In genomic region chr1:215119071-215119470, GRCh38 we compare ENCODE assay signal across 30 cellular contexts. TPM values are rescaled to one million over a fixed set of nuclear protein-coding genes. Genes with fewer than 3 reads are reported as not detected.
"Had no signal": no experiment of that assay in that cellular context is flagged by ENCODE, and none has a peak within 500 bp of the region (broad histone marks: within the 10 kb centered on the region; RNA-seq: fewer than 3 reads in every experiment).

No MANE protein-coding gene starts in this region.

- H3K27ac ChIP-seq: left lung, lower lobe of right lung, ovary, right atrium auricular region, right lobe of liver, testis, thyroid gland, transverse colon, upper lobe of left lung, vagina had no signal

- H3K4me1 ChIP-seq: left lung, lower lobe of right lung, right atrium auricular region, right lobe of liver, testis, transverse colon, vagina had no signal

- H3K27ac Mint-ChIP-seq: immature natural killer cell; memory B cell; naive thymus-derived CD4-positive, alpha-beta T cell; natural killer cell treated with Interleukin-12 subunit alpha and Interleukin-12 subunit beta and Interleukin-15 and Interleukin-18, amount 100 ng/mL, for 72 hours; progenitor cell of endocrine pancreas; stimulated activated memory B cell treated with anti-CD40 and anti-IgM and Interleukin-4, amounts not matched to agents 10 μg/mL and 1 μg/mL and 100 μg/mL, for 72 hours; stimulated activated naive CD8-positive, alpha-beta T cell treated with anti-CD3 and anti-CD28 coated beads, Interleukin-15, amount 100 ng/mL, for 72 hours had no signal

- H3K4me2 ChIP-seq: smooth muscle cell had no signal

- H3K4me1 Mint-ChIP-seq: immature natural killer cell; memory B cell; naive thymus-derived CD4-positive, alpha-beta T cell; stimulated activated memory B cell treated with anti-CD40 and anti-IgM and Interleukin-4, amounts not matched to agents 10 μg/mL and 1 μg/mL and 100 μg/mL, for 72 hours; stimulated activated naive CD8-positive, alpha-beta T cell treated with anti-CD3 and anti-CD28 coated beads, Interleukin-15, amount 100 ng/mL, for 72 hours had no signal

- H3K36me3 ChIP-seq: left lung, lower lobe of right lung, ovary, right atrium auricular region, right lobe of liver, thyroid gland, transverse colon, upper lobe of left lung, vagina had no signal

- H3K27me3 Mint-ChIP-seq: memory B cell; natural killer cell treated with Interleukin-12 subunit alpha and Interleukin-12 subunit beta and Interleukin-15 and Interleukin-18, amount 100 ng/mL, for 72 hours; progenitor cell of endocrine pancreas; stimulated activated memory B cell treated with anti-CD40 and anti-IgM and Interleukin-4, amounts not matched to agents 10 μg/mL and 1 μg/mL and 100 μg/mL, for 72 hours; stimulated activated naive CD8-positive, alpha-beta T cell treated with anti-CD3 and anti-CD28 coated beads, Interleukin-15, amount 100 ng/mL, for 72 hours had no signal

- H3K9me3 Mint-ChIP-seq: memory B cell; naive thymus-derived CD4-positive, alpha-beta T cell; stimulated activated memory B cell treated with anti-CD40 and anti-IgM and Interleukin-4, amounts not matched to agents 10 μg/mL and 1 μg/mL and 100 μg/mL, for 72 hours; stimulated activated naive CD8-positive, alpha-beta T cell treated with anti-CD3 and anti-CD28 coated beads, Interleukin-15, amount 100 ng/mL, for 72 hours had no signal

- H3K4me3 Mint-ChIP-seq: immature natural killer cell; memory B cell; naive thymus-derived CD4-positive, alpha-beta T cell; natural killer cell treated with Interleukin-12 subunit alpha and Interleukin-12 subunit beta and Interleukin-15 and Interleukin-18, amount 100 ng/mL, for 72 hours; stimulated activated memory B cell treated with anti-CD40 and anti-IgM and Interleukin-4, amounts not matched to agents 10 μg/mL and 1 μg/mL and 100 μg/mL, for 72 hours; stimulated activated naive CD8-positive, alpha-beta T cell treated with anti-CD3 and anti-CD28 coated beads, Interleukin-15, amount 100 ng/mL, for 72 hours had no signal

- H3K36me3 Mint-ChIP-seq: immature natural killer cell; memory B cell; naive thymus-derived CD4-positive, alpha-beta T cell; natural killer cell treated with Interleukin-12 subunit alpha and Interleukin-12 subunit beta and Interleukin-15 and Interleukin-18, amount 100 ng/mL, for 72 hours; stimulated activated memory B cell treated with anti-CD40 and anti-IgM and Interleukin-4, amounts not matched to agents 10 μg/mL and 1 μg/mL and 100 μg/mL, for 72 hours had no signal

- DNase-seq: hypothalamus; immature natural killer cell; kidney; left colon; left lung; lower lobe of right lung; midbrain; mucosa of descending colon; naive thymus-derived CD4-positive, alpha-beta T cell; ovary; right lobe of liver; stimulated activated CD4-positive, alpha-beta T cell treated with anti-CD3 and anti-CD28 coated beads, Interleukin-1b, Interleukin-23, amount 100 ng/mL, for 48 hours; stimulated activated CD4-positive, alpha-beta T cell treated with anti-CD3 and anti-CD28 coated beads, Interleukin-2, amount 100 ng/mL, for 48 hours; stimulated activated CD4-positive, alpha-beta T cell treated with anti-CD3 and anti-CD28 coated beads, Interleukin-4, amount 100 ng/mL, for 4 hours; stimulated activated CD8-positive, alpha-beta memory T cell treated with anti-CD3 and anti-CD28 coated beads, Interleukin-4, amount 100 ng/mL, for 48 hours; stimulated activated naive CD4-positive, alpha-beta T cell treated with Interleukin-2 at 50 U/mL for 16 hours; stimulated activated naive CD8-positive, alpha-beta T cell treated with anti-CD3 and anti-CD28 coated beads, Interleukin-15, amount 100 ng/mL, for 72 hours; substantia nigra; testis; thyroid gland; transverse colon; upper lobe of left lung had no signal

- ATAC-seq: left colon; left lung; lower lobe of right lung; mucosa of descending colon; naive thymus-derived CD4-positive, alpha-beta T cell; natural killer cell treated with Interleukin-12 subunit alpha and Interleukin-12 subunit beta and Interleukin-15 and Interleukin-18, amount 100 ng/mL, for 72 hours; right lobe of liver; stimulated activated memory B cell treated with anti-CD40 and anti-IgM and Interleukin-4, amounts not matched to agents 10 μg/mL and 1 μg/mL and 100 μg/mL, for 72 hours; stimulated activated naive CD8-positive, alpha-beta T cell treated with anti-CD3 and anti-CD28 coated beads, Interleukin-15, amount 100 ng/mL, for 72 hours had no signal

- H3K27me3 ChIP-seq: left lung, ovary, right atrium auricular region, right lobe of liver, testis, thyroid gland, transverse colon, upper lobe of left lung, vagina had no signal

- H3K9me3 ChIP-seq: left lung, lower lobe of right lung, mucosa of descending colon, ovary, right atrium auricular region, right lobe of liver, testis, thyroid gland, transverse colon, upper lobe of left lung, vagina had no signal

- H3K4me3 ChIP-seq: left lung, lower lobe of right lung, mucosa of descending colon, ovary, right atrium auricular region, right lobe of liver, smooth muscle cell, testis, thyroid gland, transverse colon, upper lobe of left lung, vagina had no signal

RNA-seq across cellular contexts. Expression of gene KCNK2, which starts 36.5 kb away (rescaled TPM):
- total RNA-seq: lower lobe of right lung; naive thymus-derived CD4-positive, alpha-beta T cell; natural killer cell treated with Interleukin-12 subunit alpha and Interleukin-12 subunit beta and Interleukin-15 and Interleukin-18, amount 100 ng/mL, for 72 hours; pulmonary artery endothelial cell; smooth muscle cell had no signal
- polyA plus RNA-seq: immature natural killer cell; naive thymus-derived CD4-positive, alpha-beta T cell; smooth muscle cell had no signal
